Comparison of ENCODE assay signal across 1 cellular context in the genomic region with DNA sequence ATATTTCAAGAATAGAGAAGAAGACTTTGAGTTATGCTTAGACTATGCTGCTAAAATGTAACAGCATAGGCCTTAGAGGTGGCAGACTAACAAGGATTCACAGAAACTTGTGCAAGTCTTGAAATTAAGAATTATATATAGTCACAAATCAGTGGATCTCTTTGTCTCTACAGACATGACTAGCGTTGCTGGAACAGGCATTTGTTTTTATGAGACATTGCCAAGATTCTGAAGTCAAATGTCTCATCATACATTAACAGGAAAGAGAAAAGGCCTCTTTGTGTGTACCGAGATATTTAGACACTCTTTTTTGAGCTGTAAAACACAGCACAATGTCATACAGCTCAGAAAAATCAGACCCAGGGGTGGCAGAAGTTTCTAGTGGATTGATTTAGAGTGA.
TF ChIP-seq lines count a peak whose summit lies in the region.

No MANE protein-coding gene starts in this region.

TF ChIP-seq in IMR-90, 13 proteins besides CTCF, POLR2A, EP300 and RAD21 (continued from another document):
- no peak for TF ChIP-seq MAZ (IDR thresholded peaks at IDR 0.05; ENCODE audit: borderline replicate concordance, low read depth, low read length)
- TF ChIP-seq SMC3 (IDR thresholded peaks at IDR 0.05; ENCODE audit: low read depth, low read length), result no peak
- no peak for TF ChIP-seq FOS (IDR thresholded peaks at IDR 0.05; ENCODE audit: low read depth, low read length)
- no peak; the same call in 1 of the 2 replicates for TF ChIP-seq CEBPB (IDR thresholded peaks at IDR 0.05; ENCODE audit: low read depth, low read length)
- TF ChIP-seq RCOR1 (IDR thresholded peaks at IDR 0.05; ENCODE audit: insufficient replicate concordance, low read length), result no peak
- TF ChIP-seq RFX5 (IDR thresholded peaks at IDR 0.05; ENCODE audit: low read depth, low read length), result no peak
